13 cellular contexts compared by ENCODE assay signal in genomic region chr1:225996946-225997545, GRCh38. TPM values are rescaled to one million over a fixed set of nuclear protein-coding genes. Genes with fewer than 3 reads are reported as not detected.
DNase-seq lines count a peak whose midpoint lies in the region; ATAC-seq and TF ChIP-seq lines count a peak whose summit lies in the region.
"Had no signal": no experiment of that assay in that cellular context is flagged by ENCODE, and none has a peak within 500 bp of the region (broad histone marks: within the 10 kb centered on the region; RNA-seq: fewer than 3 reads in every experiment).

No MANE protein-coding gene starts in this region.

- 28 to 29% (median 28%) methylated on average over 5 of the region's 5 CpGs for WGBS in spleen, 5 donors

- H3K36me3 ChIP-seq in BLaER1, result peaks cover 38% of the 10 kb centered on the region
- peaks cover 4 to 42% (median 28%) of the 10 kb centered on the region in 6 donors for H3K36me3 ChIP-seq in spleen

- peak overlapping the region; percentile 88 for H3K4me3 ChIP-seq in BLaER1
- H3K4me3 ChIP-seq in HFF-Myc (replicated peaks; ENCODE audit: low read depth, low read length), result peak overlapping the region; percentile 85
- H3K4me3 ChIP-seq in spleen, result peak overlapping the region in 4 of 8 donors; percentile 74 to 80 (median 78)
- H3K4me3 ChIP-seq: SJSA1 had no signal

- no peaks in the 10 kb centered on the region for H3K27me3 ChIP-seq in BLaER1
- no peaks in the 10 kb centered on the region for H3K27me3 ChIP-seq in spleen (replicated peaks in 1 of 7)
- H3K27me3 ChIP-seq: SJSA1, suprapubic skin had no signal

- H3K9ac ChIP-seq in BLaER1, result peak overlapping the region; percentile 95

- peaks cover 54% of the 10 kb centered on the region for H4K20me1 ChIP-seq in BLaER1

- peak overlapping the region; percentile 92 for H3K4me2 ChIP-seq in BLaER1

- TF ChIP-seq POLR2A in spleen (IDR thresholded peaks at IDR 0.05), result no peak

- no peak for TF ChIP-seq CTCF in HFF-Myc (IDR thresholded peaks at IDR 0.05; ENCODE audit: low read depth, low read length, missing control alignments)
- TF ChIP-seq CTCF in GM13977 (IDR thresholded peaks at IDR 0.05; ENCODE audit: extremely low read depth, insufficient read depth, missing control alignments), result no peak
- no peak for TF ChIP-seq CTCF in spleen (IDR thresholded peaks at IDR 0.05 in 8 of 11, conservative IDR thresholded peaks at IDR 0.05 in 3 of 11)

- H3K9me3 Mint-ChIP-seq in activated T-helper 17 cell treated with anti-CD3 and anti-CD28 coated beads, Interleukin-2, amount 50 U/mL, for 72 hours, result no peaks in the 10 kb centered on the region

- H3K36me3 Mint-ChIP-seq in activated T-helper 17 cell treated with anti-CD3 and anti-CD28 coated beads, Interleukin-2, amount 50 U/mL, for 72 hours (ENCODE audit: low read depth), result peaks cover 73% of the 10 kb centered on the region

- no peaks in the 10 kb centered on the region for H3K27me3 Mint-ChIP-seq in activated T-helper 17 cell treated with anti-CD3 and anti-CD28 coated beads, Interleukin-2, amount 50 U/mL, for 72 hours

- peak overlapping the region; percentile 94 for H3K4me3 Mint-ChIP-seq in activated T-helper 17 cell treated with anti-CD3 and anti-CD28 coated beads, Interleukin-2, amount 50 U/mL, for 72 hours

- H3K4me1 ChIP-seq in BLaER1, result peaks cover 61% of the 10 kb centered on the region
- H3K4me1 ChIP-seq in spleen, result peaks cover 49 to 78% (median 64%) of the 10 kb centered on the region in 6 donors

- peak overlapping the region; percentile 92 for H3K27ac ChIP-seq in BLaER1
- H3K27ac ChIP-seq in spleen, result peak overlapping the region in 4 of 8 donors; percentile 6 to 98 (median 52)
- H3K27ac ChIP-seq: SJSA1, suprapubic skin had no signal

- in situ Hi-C loops in GM13977 (cut with MboI; ENCODE audit: low pct_unique_long_range_greater_than_20kb, low sequenced_read_pairs, unreplicated experiment), result no loop called here

- H3K9me3 ChIP-seq in BLaER1 (no peaks in the 10 kb centered on the region), spleen (no peaks in the 10 kb centered on the region)
- H3K9me3 ChIP-seq: SJSA1, suprapubic skin had no signal

- DNase-seq in HFF-Myc (ENCODE audit: extremely low read depth, low read depth), result no peak
- DNase-seq in lung microvascular endothelial cell (ENCODE audit: low read depth in 2 of 2), result peak; percentile 41 to 75
- no peak for DNase-seq in DMS79 treated with DMSO at 0.1 percent for 48 hours (lab: John Stamatoyannopoulos, UW)
- DNase-seq in GM13977 (ENCODE audit: low spot score), result no peak
- DNase-seq in NCI-H1092 (lab: John Stamatoyannopoulos, UW), result no peak
- no peak for DNase-seq in spleen
- DNase-seq: activated effector memory CD4-positive, alpha-beta T cell treated with Interleukin-2 at 50 U/mL for 16 hours; NCI-H1417 treated with DMSO at 0.1 percent for 48 hours had no signal

- no peak for ATAC-seq in activated T-helper 17 cell treated with anti-CD3 and anti-CD28 coated beads, Interleukin-2, amount 50 U/mL, for 72 hours (replicated peaks)
- ATAC-seq: esophagus mucosa had no signal

- peaks cover 32% of the 10 kb centered on the region for H3K4me1 Mint-ChIP-seq in activated T-helper 17 cell treated with anti-CD3 and anti-CD28 coated beads, Interleukin-2, amount 50 U/mL, for 72 hours

- intact Hi-C loops in spleen (cut with DNase I; ENCODE audit: low total_unique reads), result no loop called here

- H3K27ac Mint-ChIP-seq in activated T-helper 17 cell treated with anti-CD3 and anti-CD28 coated beads, Interleukin-2, amount 50 U/mL, for 72 hours, result peak overlapping the region; percentile 74

RNA-seq across cellular contexts. Expression of gene SDE2, which starts 2.1 kb away (rescaled TPM):
- total RNA-seq in activated T-helper 17 cell treated with anti-CD3 and anti-CD28 coated beads, Interleukin-2, amount 50 U/mL, for 72 hours, result 10 to 100 TPM; 16.1 to 18.0 TPM
- total RNA-seq in lung microvascular endothelial cell (16.6 and 35.7 TPM in 2 replicates), spleen (10 to 100 TPM; 18.4 to 23.6 (median 21.7) TPM)
- polyA plus RNA-seq in spleen, result 1 to 10 TPM; 4.6 to 9.9 (median 5.6) TPM

RNA-seq across cellular contexts. Expression of gene LEFTY2, which starts 56.0 kb away (rescaled TPM):
- not detected for total RNA-seq in activated T-helper 17 cell treated with anti-CD3 and anti-CD28 coated beads, Interleukin-2, amount 50 U/mL, for 72 hours
- total RNA-seq in lung microvascular endothelial cell (not detected in 2 replicates), spleen (under 1 TPM in 3 of 7 donors, not detected in 4; 0.34 to 0.54 (median 0.37) TPM)
- polyA plus RNA-seq in spleen, result under 1 TPM; 0.06 to 0.65 (median 0.11) TPM
- total RNA-seq: esophagus mucosa, SJSA1 had no signal

Comparison
In these comparisons a context has a peak if more than half of its experiments do, and no peak if none do; other contexts are left out.
1. DNase-seq: peak in lung microvascular endothelial cell (2 of 2); none in HFF-Myc (single experiment), DMS79 treated with DMSO at 0.1 percent for 48 hours (single experiment), GM13977 (single experiment), NCI-H1092 (single experiment) and spleen (single experiment).